Comparison of ENCODE assay signal across 21 cellular contexts in genomic region chr12:122732611-122733010, GRCh38. TPM values are rescaled to one million over a fixed set of nuclear protein-coding genes. Genes with fewer than 3 reads are reported as not detected.
A peak's percentile ranks its signal among the peaks of the same experiment; 100 is the strongest.
DNase-seq lines count a peak whose midpoint lies in the region; ATAC-seq and TF ChIP-seq lines count a peak whose summit lies in the region.
"Had no signal": no experiment of that assay in that cellular context is flagged by ENCODE, and none has a peak within 500 bp of the region (broad histone marks: within the 10 kb centered on the region; RNA-seq: fewer than 3 reads in every experiment).

No MANE protein-coding gene starts in this region.

- H3K27ac ChIP-seq in IMR-90 (ENCODE audit: insufficient read depth, low read length) (no peak overlapping the region), neutrophil (peak overlapping the region; percentile 85)
- H3K27ac ChIP-seq in CD4-positive, alpha-beta T cell (ENCODE audit: low read depth, low read length): no peak overlapping the region

- H3K27me3 ChIP-seq in IMR-90 (ENCODE audit: control insufficient read depth, insufficient read depth, low read length): peaks cover 29% of the 10 kb centered on the region
- no peaks in the 10 kb centered on the region for H3K27me3 ChIP-seq in neutrophil
- H3K27me3 ChIP-seq in CD4-positive, alpha-beta T cell (ENCODE audit: control insufficient read depth, insufficient read depth, low read length): no peaks in the 10 kb centered on the region

- no peak overlapping the region for H4K5ac ChIP-seq in IMR-90 (ENCODE audit: low read depth, low read length)

- H3K27me3 Mint-ChIP-seq in activated CD4-positive, alpha-beta T cell treated with anti-CD3 and anti-CD28 coated beads, Interleukin-2, amount 10 ng/mL, durations not matched to agents 24 days and 14 days: no peaks in the 10 kb centered on the region
- H3K27me3 Mint-ChIP-seq in activated naive CD8-positive, alpha-beta T cell treated with anti-CD3 and anti-CD28 coated beads for 36 hours: no peaks in the 10 kb centered on the region
- peaks cover 5% of the 10 kb centered on the region for H3K27me3 Mint-ChIP-seq in CD4-positive, alpha-beta T cell

- no peak for TF ChIP-seq POLR2A in IMR-90 (IDR thresholded peaks at IDR 0.05; ENCODE audit: low read depth, low read length)

- CTCF ChIA-PET in IMR-90 (lab: Yijun Ruan, JAX): no interaction called here
- CTCF ChIA-PET in CD4-positive, alpha-beta T cell (lab: Charles Lee): no interaction called here

- DNase-seq in activated CD4-positive, alpha-beta T cell treated with anti-CD3 and anti-CD28 coated beads, Interleukin-2, amount 10 ng/mL, durations not matched to agents 24 days and 14 days: no peak
- DNase-seq in activated CD4-positive, alpha-beta T cell treated with anti-CD3 and anti-CD28 coated beads, Interleukin-2, amount 50 U/mL, for 48 hours: no peak
- DNase-seq in IMR-90 (no peak), DMS153 treated with DMSO at 0.1 percent for 48 hours (lab: John Stamatoyannopoulos, UW; ENCODE audit: unreplicated experiment) (no peak)
- DNase-seq in activated naive CD8-positive, alpha-beta T cell treated with anti-CD3 and anti-CD28 coated beads for 36 hours: no peak
- DNase-seq in CD4-positive, alpha-beta T cell: no peak
- DNase-seq: activated CD4-positive, alpha-beta T cell treated with anti-CD3 and anti-CD28 coated beads, Interleukin-2, amount 50 U/mL, for 1 hour; aorta; caudate nucleus; NCI-H146; NCI-H2171; NCI-H526 had no signal

- no peak overlapping the region for H4K91ac ChIP-seq in IMR-90 (ENCODE audit: insufficient read depth, low read depth, low read length)

- H3K79me1 ChIP-seq in IMR-90 (ENCODE audit: low read depth in 1 of 2, low read length in 2 of 2): no peaks in the 10 kb centered on the region

- peaks cover 11% of the 10 kb centered on the region for H3K9me3 Mint-ChIP-seq in activated CD4-positive, alpha-beta T cell treated with anti-CD3 and anti-CD28 coated beads, Interleukin-2, amount 10 ng/mL, durations not matched to agents 24 days and 14 days
- peaks cover 8% of the 10 kb centered on the region for H3K9me3 Mint-ChIP-seq in activated naive CD8-positive, alpha-beta T cell treated with anti-CD3 and anti-CD28 coated beads for 36 hours
- H3K9me3 Mint-ChIP-seq in CD4-positive, alpha-beta T cell: no peaks in the 10 kb centered on the region

- 0 out of 2 replicates have a peak overlapping the region, but pooled peaks have one; percentile 40 for H3K14ac ChIP-seq in IMR-90 (replicated peaks; ENCODE audit: low read depth, low read length)

- H2AK5ac ChIP-seq in IMR-90 (ENCODE audit: low read depth, low read length): no peak overlapping the region

- H3K36me3 ChIP-seq in IMR-90 (ENCODE audit: control insufficient read depth, insufficient read depth, low read length) (no peaks in the 10 kb centered on the region), neutrophil (no peaks in the 10 kb centered on the region)

- H2AK9ac ChIP-seq in IMR-90 (replicated peaks; ENCODE audit: low read depth, low read length, poor library complexity): no peak overlapping the region

- 0 out of 2 replicates have a peak, but pooled peaks cover 2% of the 10 kb centered on the region for H3K9me3 ChIP-seq in IMR-90 (ENCODE audit: control insufficient read depth, insufficient read depth, low read length)
- H3K9me3 ChIP-seq in neutrophil: no peaks in the 10 kb centered on the region
- H3K9me3 ChIP-seq in CD4-positive, alpha-beta T cell (ENCODE audit: control insufficient read depth, low read length): no peaks in the 10 kb centered on the region

- peak overlapping the region; percentile 86 for H3K27ac Mint-ChIP-seq in activated CD4-positive, alpha-beta T cell treated with anti-CD3 and anti-CD28 coated beads, Interleukin-2, amount 10 ng/mL, durations not matched to agents 24 days and 14 days
- H3K27ac Mint-ChIP-seq in activated naive CD8-positive, alpha-beta T cell treated with anti-CD3 and anti-CD28 coated beads for 36 hours: peak overlapping the region; percentile 92
- H3K27ac Mint-ChIP-seq in CD4-positive, alpha-beta T cell: no peak overlapping the region

- H3K36me3 Mint-ChIP-seq in activated CD4-positive, alpha-beta T cell treated with anti-CD3 and anti-CD28 coated beads, Interleukin-2, amount 10 ng/mL, durations not matched to agents 24 days and 14 days (ENCODE audit: low read depth): peaks cover 12% of the 10 kb centered on the region
- peaks cover 8% of the 10 kb centered on the region for H3K36me3 Mint-ChIP-seq in activated naive CD8-positive, alpha-beta T cell treated with anti-CD3 and anti-CD28 coated beads for 36 hours
- no peaks in the 10 kb centered on the region for H3K36me3 Mint-ChIP-seq in CD4-positive, alpha-beta T cell (ENCODE audit: low read depth)

- peak overlapping the region; percentile 78 for H3K4me3 Mint-ChIP-seq in activated CD4-positive, alpha-beta T cell treated with anti-CD3 and anti-CD28 coated beads, Interleukin-2, amount 10 ng/mL, durations not matched to agents 24 days and 14 days
- no peak overlapping the region for H3K4me3 Mint-ChIP-seq in activated naive CD8-positive, alpha-beta T cell treated with anti-CD3 and anti-CD28 coated beads for 36 hours
- H3K4me3 Mint-ChIP-seq in CD4-positive, alpha-beta T cell: no peak overlapping the region

- H3K4me1 Mint-ChIP-seq in activated CD4-positive, alpha-beta T cell treated with anti-CD3 and anti-CD28 coated beads, Interleukin-2, amount 10 ng/mL, durations not matched to agents 24 days and 14 days: peaks cover 61% of the 10 kb centered on the region
- H3K4me1 Mint-ChIP-seq in activated naive CD8-positive, alpha-beta T cell treated with anti-CD3 and anti-CD28 coated beads for 36 hours: peaks cover 48% of the 10 kb centered on the region
- H3K4me1 Mint-ChIP-seq in CD4-positive, alpha-beta T cell (ENCODE audit: low read depth): peaks cover 41% of the 10 kb centered on the region

- no peak overlapping the region for H2AFZ ChIP-seq in IMR-90 (replicated peaks; ENCODE audit: low read length, poor library complexity)

- in situ Hi-C loops in IMR-90 (cut with MboI; ENCODE audit: low sequenced_read_pairs): no loop called here

- no peak overlapping the region for H3K56ac ChIP-seq in IMR-90 (ENCODE audit: extremely low read depth, insufficient read depth, low read length)

- ATAC-seq in IMR-90 (ENCODE audit: low read depth) (no peak), GM18909 (IDR thresholded peaks at IDR 0.05; ENCODE audit: poor library complexity, unreplicated experiment) (no peak)
- ATAC-seq in CD4-positive, alpha-beta T cell (ENCODE audit: poor library complexity): no peak
- ATAC-seq: left lobe of liver, SK-N-SH treated with all-trans-retinoic acid at 6 μM for 48 hours had no signal

- no peak overlapping the region for H2BK20ac ChIP-seq in IMR-90 (ENCODE audit: low read depth, low read length)

- H3K18ac ChIP-seq in IMR-90 (ENCODE audit: low read depth, low read length): no peak overlapping the region

- H3K9ac ChIP-seq in IMR-90 (ENCODE audit: low read depth, low read length): no peak overlapping the region

- TF ChIP-seq CTCF in IMR-90 (conservative IDR thresholded peaks at IDR 0.05; ENCODE audit: low read depth, low read length) (no peak), neutrophil (IDR thresholded peaks at IDR 0.05) (no peak)
- TF ChIP-seq CTCF in CD4-positive, alpha-beta T cell (IDR thresholded peaks at IDR 0.05): no peak

- H2BK15ac ChIP-seq in IMR-90 (ENCODE audit: low read depth, low read length): no peak overlapping the region

- no peaks in the 10 kb centered on the region for H3K9me1 ChIP-seq in IMR-90 (ENCODE audit: insufficient read depth, low read length)

- POLR2A ChIA-PET in IMR-90 (lab: Charles Lee; ENCODE audit: unreplicated experiment): no interaction called here
- POLR2A ChIA-PET in CD4-positive, alpha-beta T cell (lab: Charles Lee): interaction anchor here (1.2 kb wide), 1 partner anchor 206 kb away, joined by 3 read pairs; the partner anchor contains the start of genes KNTC1 and RSRC2

- intact Hi-C loops in activated CD4-positive, alpha-beta T cell treated with anti-CD3 and anti-CD28 coated beads, Interleukin-2, amount 10 ng/mL, durations not matched to agents 24 days and 14 days (cut with micrococcal nuclease): loop anchor here (1.0 to 5.0 kb wide), 5 partner anchors 12 to 982 kb away; partner anchors contain the start of gene DENR
- intact Hi-C loops in IMR-90 (cut with micrococcal nuclease): no loop called here
- intact Hi-C loops in CD4-positive, alpha-beta T cell (cut with DNase I, micrococcal nuclease): no loop called here

- no peak overlapping the region for H3K4me2 ChIP-seq in IMR-90 (ENCODE audit: low read depth, low read length)

- no peaks in the 10 kb centered on the region for H4K20me1 ChIP-seq in IMR-90 (ENCODE audit: insufficient read depth, low read length)

- H4K8ac ChIP-seq in IMR-90 (ENCODE audit: low read depth in 2 of 2, low read length in 2 of 2): no peak overlapping the region

- WGBS in IMR-90 (ENCODE audit: extremely low coverage in 2 of 2, insufficient read length in 1 of 2), 2 experiments: 88% methylated on average over 3 of the region's 4 CpGs; no CpG with 5 or more reads in 1 of the 2 experiments

- dilution Hi-C loops in IMR-90 (cut with HindIII; ENCODE audit: low sequenced_read_pairs, unreplicated experiment): no loop called here

- no peak overlapping the region for H2BK5ac ChIP-seq in IMR-90 (ENCODE audit: low read depth, low read length, poor library complexity, severe bottlenecking)

- H3K4ac ChIP-seq in IMR-90 (ENCODE audit: low read depth, low read length): no peak overlapping the region

- H3K4me1 ChIP-seq in IMR-90 (ENCODE audit: control insufficient read depth, insufficient read depth, low read length): no peaks in the 10 kb centered on the region
- H3K4me1 ChIP-seq in neutrophil (ENCODE audit: control insufficient read depth in 1 of 2, insufficient read depth in 1 of 2, low read depth in 1 of 2, low read length in 1 of 2): peaks cover 41% of the 10 kb centered on the region in 2 experiments

- BruUV-seq in IMR-90 (replicated peaks; lab: Mats Ljungman, UMichigan): no TSS peak

- no peak overlapping the region for H2BK120ac ChIP-seq in IMR-90 (ENCODE audit: low read depth, low read length)

- H3K4me3 ChIP-seq in IMR-90 (ENCODE audit: insufficient read depth, low read depth, low read length): no peak overlapping the region
- H3K4me3 ChIP-seq in neutrophil (ENCODE audit: low read depth in 1 of 2, low read length in 1 of 2): peak overlapping the region; percentile 3 to 26

- no peak for TF ChIP-seq RAD21 in IMR-90 (IDR thresholded peaks at IDR 0.05; ENCODE audit: low read length)

- no peak overlapping the region for H3K23ac ChIP-seq in IMR-90 (ENCODE audit: low read depth, low read length)

RNA-seq across cellular contexts. Expression of gene HCAR1, which starts 2.0 kb away (rescaled TPM):
- total RNA-seq in activated CD4-positive, alpha-beta T cell treated with anti-CD3 and anti-CD28 coated beads, Interleukin-2, amount 10 ng/mL, durations not matched to agents 24 days and 14 days: 6.0 and 6.8 TPM in 2 replicates
- under 0.01 TPM in 1 of 2 replicates, not detected in the other for total RNA-seq in IMR-90 (2012; rRNA removed)
- 0.03 TPM in 2 replicates for polyA plus RNA-seq in IMR-90 (2012; rRNA removed)
- polyA plus RNA-seq in IMR-90 (2012; cell fraction: cytosol; rRNA removed): 0.01 and 0.02 TPM in 2 replicates
- polyA plus RNA-seq in IMR-90 (2012; cell fraction: nucleus; rRNA removed; ENCODE audit: low replicate concordance): 0.01 TPM in 1 of 2 replicates, not detected in the other
- under 1 TPM; 0.54 to 0.68 TPM for total RNA-seq in activated naive CD8-positive, alpha-beta T cell treated with anti-CD3 and anti-CD28 coated beads for 36 hours
- under 1 TPM in 1 of 2 experiments, not detected in 1; 0.05 TPM for total RNA-seq in CD4-positive, alpha-beta T cell
- total RNA-seq: endothelial cell of umbilical vein, left lobe of liver had no signal
- polyA plus RNA-seq: aorta, BJ had no signal

RNA-seq across cellular contexts. Expression of gene HCAR3, which starts 16.0 kb away (rescaled TPM):
- 0.45 and 0.84 TPM in 2 replicates for total RNA-seq in activated CD4-positive, alpha-beta T cell treated with anti-CD3 and anti-CD28 coated beads, Interleukin-2, amount 10 ng/mL, durations not matched to agents 24 days and 14 days
- total RNA-seq in IMR-90 (2012; rRNA removed): not detected in 2 replicates
- polyA plus RNA-seq in IMR-90 (2012; rRNA removed): not detected in 2 replicates
- polyA plus RNA-seq in IMR-90 (2012; cell fraction: cytosol; rRNA removed): not detected in 2 replicates
- polyA plus RNA-seq in IMR-90 (2012; cell fraction: nucleus; rRNA removed; ENCODE audit: low replicate concordance): not detected in 2 replicates
- total RNA-seq in activated naive CD8-positive, alpha-beta T cell treated with anti-CD3 and anti-CD28 coated beads for 36 hours: not detected
- total RNA-seq in CD4-positive, alpha-beta T cell: under 1 TPM; 0.33 to 0.39 TPM
- total RNA-seq: dermis microvascular lymphatic vessel endothelial cell, endothelial cell of umbilical vein, fibroblast of villous mesenchyme, left lobe of liver, renal cortical epithelial cell had no signal
- polyA plus RNA-seq: aorta, BJ had no signal

RNA-seq across cellular contexts. Expression of gene DENR, which starts 20.0 kb away (rescaled TPM):
- total RNA-seq in activated CD4-positive, alpha-beta T cell treated with anti-CD3 and anti-CD28 coated beads, Interleukin-2, amount 10 ng/mL, durations not matched to agents 24 days and 14 days: 88.7 and 89.6 TPM in 2 replicates
- 8.2 and 32.2 TPM in 2 replicates for total RNA-seq in IMR-90 (2012; rRNA removed)
- polyA plus RNA-seq in IMR-90 (2012; rRNA removed): 18.4 and 24.5 TPM in 2 replicates
- 6.0 and 8.7 TPM in 2 replicates for polyA plus RNA-seq in IMR-90 (2012; cell fraction: cytosol; rRNA removed)
- 3.4 and 14.4 TPM in 2 replicates for polyA plus RNA-seq in IMR-90 (2012; cell fraction: nucleus; rRNA removed; ENCODE audit: low replicate concordance)
- 10 to 100 TPM; 77.7 to 86.4 TPM for total RNA-seq in activated naive CD8-positive, alpha-beta T cell treated with anti-CD3 and anti-CD28 coated beads for 36 hours
- total RNA-seq in CD4-positive, alpha-beta T cell: 10 to 100 TPM; 29.9 to 31.1 TPM

RNA-seq across cellular contexts. Expression of gene HCAR2, which starts 29.5 kb away (rescaled TPM):
- 0.26 and 0.47 TPM in 2 replicates for total RNA-seq in activated CD4-positive, alpha-beta T cell treated with anti-CD3 and anti-CD28 coated beads, Interleukin-2, amount 10 ng/mL, durations not matched to agents 24 days and 14 days
- not detected in 2 replicates for total RNA-seq in IMR-90 (2012; rRNA removed)
- polyA plus RNA-seq in IMR-90 (2012; rRNA removed): not detected in 2 replicates
- not detected in 2 replicates for polyA plus RNA-seq in IMR-90 (2012; cell fraction: cytosol; rRNA removed)
- polyA plus RNA-seq in IMR-90 (2012; cell fraction: nucleus; rRNA removed; ENCODE audit: low replicate concordance): not detected in 2 replicates
- total RNA-seq in activated naive CD8-positive, alpha-beta T cell treated with anti-CD3 and anti-CD28 coated beads for 36 hours: not detected
- total RNA-seq in CD4-positive, alpha-beta T cell: under 1 TPM; 0.19 to 0.39 TPM
- total RNA-seq: dermis microvascular lymphatic vessel endothelial cell, endothelial cell of umbilical vein, left lobe of liver, renal cortical epithelial cell had no signal
- polyA plus RNA-seq: aorta, BJ, endothelial cell of umbilical vein had no signal

RNA-seq across cellular contexts. Expression of gene CCDC62, which starts 41.8 kb away (rescaled TPM):
- total RNA-seq in activated CD4-positive, alpha-beta T cell treated with anti-CD3 and anti-CD28 coated beads, Interleukin-2, amount 10 ng/mL, durations not matched to agents 24 days and 14 days: 0.31 and 0.58 TPM in 2 replicates
- 0.18 and 0.28 TPM in 2 replicates for total RNA-seq in IMR-90 (2012; rRNA removed)
- polyA plus RNA-seq in IMR-90 (2012; rRNA removed): 0.09 and 0.10 TPM in 2 replicates
- 0.01 and 0.06 TPM in 2 replicates for polyA plus RNA-seq in IMR-90 (2012; cell fraction: cytosol; rRNA removed)
- 0.05 and 0.41 TPM in 2 replicates for polyA plus RNA-seq in IMR-90 (2012; cell fraction: nucleus; rRNA removed; ENCODE audit: low replicate concordance)
- total RNA-seq in activated naive CD8-positive, alpha-beta T cell treated with anti-CD3 and anti-CD28 coated beads for 36 hours: under 1 TPM; 0.44 to 0.49 TPM
- 1 to 10 TPM; 1.0 to 1.4 TPM for total RNA-seq in CD4-positive, alpha-beta T cell
- polyA plus RNA-seq: aorta had no signal
